8 cellular contexts compared by ENCODE assay signal in the genomic region with DNA sequence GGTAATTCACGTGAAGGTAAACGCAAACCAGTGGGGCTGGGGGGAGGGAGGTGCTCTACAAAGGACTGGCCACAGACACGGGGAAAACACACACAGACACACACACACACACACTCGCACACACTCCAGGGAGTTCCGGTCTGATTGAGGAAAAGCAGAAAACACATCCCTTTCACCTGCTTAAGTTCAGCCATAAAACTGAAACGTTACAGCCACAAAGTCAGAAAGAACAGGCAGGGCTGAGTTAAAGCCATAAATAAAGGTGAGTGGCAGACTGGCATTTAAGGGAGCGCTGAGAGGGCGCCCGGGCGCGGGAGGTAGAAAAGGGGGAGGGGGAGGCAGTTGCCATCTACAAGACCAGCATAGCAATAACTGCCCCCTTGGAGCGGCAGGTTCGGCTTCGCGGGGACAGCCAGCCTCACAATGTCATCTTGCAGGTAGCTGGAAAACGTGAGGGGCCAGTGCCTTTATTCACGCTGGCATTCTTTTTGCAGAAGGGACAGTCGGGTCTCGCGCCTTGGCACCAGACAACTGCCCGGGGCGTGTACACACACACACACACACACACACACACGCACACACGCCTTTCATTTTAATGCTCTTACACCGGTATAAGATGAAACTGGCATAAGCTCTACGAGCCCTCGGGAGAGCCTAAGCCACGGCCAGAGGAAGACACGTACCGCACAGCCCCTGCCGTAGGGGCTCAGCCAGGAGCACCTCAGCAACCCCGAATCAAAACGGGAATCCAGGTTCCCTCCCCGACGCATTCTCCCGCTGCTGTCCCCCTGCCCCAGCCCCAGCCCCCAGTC. TPM values are rescaled to one million over a fixed set of nuclear protein-coding genes. Genes with fewer than 3 reads are reported as not detected.
DNase-seq lines count a peak whose midpoint lies in the region; ATAC-seq lines count a peak whose summit lies in the region.

No MANE protein-coding gene starts in this region.

- ATAC-seq in HG03108 (IDR thresholded peaks at IDR 0.05; ENCODE audit: unreplicated experiment) (no peak), HG02981 (IDR thresholded peaks at IDR 0.05; ENCODE audit: unreplicated experiment) (no peak)

- H3K23ac ChIP-seq in mesendoderm (ENCODE audit: low read length), result no peak overlapping the region

- CTCF ChIA-PET in activated CD4-positive, alpha-beta memory T cell treated with anti-CD3 and anti-CD28 coated beads for 36 hours (lab: Charles Lee), result interaction anchor here (0.6 to 1.3 kb wide), 5 partner anchors 101 to 296 kb away, joined by 3 to 4 read pairs (median 3); no protein-coding TSS in a partner anchor

- peaks cover 43% of the 10 kb centered on the region for H3K4me1 Mint-ChIP-seq in activated CD4-positive, alpha-beta memory T cell treated with anti-CD3 and anti-CD28 coated beads for 36 hours (ENCODE audit: low read depth)

- no peaks in the 10 kb centered on the region for H3K36me3 Mint-ChIP-seq in activated CD4-positive, alpha-beta memory T cell treated with anti-CD3 and anti-CD28 coated beads for 36 hours

- H3K27me3 ChIP-seq in mesendoderm (ENCODE audit: insufficient read depth, low read length, poor library complexity), result no peaks in the 10 kb centered on the region

- no peak overlapping the region for H2AK5ac ChIP-seq in mesendoderm (ENCODE audit: low read length)

- no peak overlapping the region for H4K5ac ChIP-seq in mesendoderm (ENCODE audit: low read length)

- POLR2A ChIA-PET in activated CD4-positive, alpha-beta memory T cell treated with anti-CD3 and anti-CD28 coated beads for 36 hours (lab: Charles Lee), result interaction anchor here (1.1 to 1.2 kb wide), 3 partner anchors 13 to 589 kb away, joined by 3 to 4 read pairs (median 3); a partner anchor contains a TSS

- DNase-seq in NCI-H2107 (lab: John Stamatoyannopoulos, UW) (peak; percentile 44), mesendoderm (peak; percentile 72)
- DNase-seq in activated CD4-positive, alpha-beta memory T cell treated with anti-CD3 and anti-CD28 coated beads for 36 hours, result peak; percentile 70
- peak; percentile 43 for DNase-seq in effector CD4-positive, alpha-beta T cell
- DNase-seq in stimulated activated CD8-positive, alpha-beta memory T cell treated with anti-CD3 and anti-CD28 coated beads, Interleukin-4, amount 100 ng/mL, for 24 hours (ENCODE audit: low read depth), result peak; percentile 19

- H2BK120ac ChIP-seq in mesendoderm (ENCODE audit: low read depth, low read length), result peak overlapping the region; percentile 16

- WGBS in mesendoderm (ENCODE audit: extremely low coverage, insufficient coverage, low lambda C conversion rate), result no CpG with 5 or more reads among the region's 36 CpGs

- peaks cover 14% of the 10 kb centered on the region for H3K79me2 ChIP-seq in mesendoderm (ENCODE audit: control insufficient read depth, insufficient read depth, low read length)

- no peak overlapping the region for H2BK15ac ChIP-seq in mesendoderm (replicated peaks; ENCODE audit: low read depth)

- H3K9me3 Mint-ChIP-seq in activated CD4-positive, alpha-beta memory T cell treated with anti-CD3 and anti-CD28 coated beads for 36 hours, result no peaks in the 10 kb centered on the region

- H2BK5ac ChIP-seq in mesendoderm (ENCODE audit: low read length), result no peak overlapping the region

- peak overlapping the region; percentile 79 for H3K56ac ChIP-seq in mesendoderm (ENCODE audit: low read length)

- H3K27me3 Mint-ChIP-seq in activated CD4-positive, alpha-beta memory T cell treated with anti-CD3 and anti-CD28 coated beads for 36 hours, result no peaks in the 10 kb centered on the region

- peaks cover 8% of the 10 kb centered on the region for H3K4me1 ChIP-seq in mesendoderm (ENCODE audit: control insufficient read depth, low read depth, low read length)

- peak overlapping the region; percentile 60 for H3K9ac ChIP-seq in mesendoderm (ENCODE audit: low read length)

- peak overlapping the region; percentile 89 for H3K4me3 Mint-ChIP-seq in activated CD4-positive, alpha-beta memory T cell treated with anti-CD3 and anti-CD28 coated beads for 36 hours

- H3K18ac ChIP-seq in mesendoderm (ENCODE audit: low read length), result peak overlapping the region; percentile 68

- no peak overlapping the region for H3K27ac ChIP-seq in mesendoderm (ENCODE audit: low read depth, low read length)

- peak overlapping the region; percentile 97 for H3K4me3 ChIP-seq in GM08714 (ENCODE audit: low read length)
- H3K4me3 ChIP-seq in mesendoderm (ENCODE audit: low read length), result peak overlapping the region; percentile 70

- H3K79me1 ChIP-seq in mesendoderm (ENCODE audit: low read length), result no peaks in the 10 kb centered on the region

- H3K4ac ChIP-seq in mesendoderm (ENCODE audit: low read depth, low read length), result no peak overlapping the region

- H4K8ac ChIP-seq in mesendoderm (ENCODE audit: low read depth, low read length), result no peak overlapping the region

- intact Hi-C loops in activated CD4-positive, alpha-beta memory T cell treated with anti-CD3 and anti-CD28 coated beads for 36 hours (cut with micrococcal nuclease), result loop anchor here (1.0 to 10.0 kb wide), 4 partner anchors 32 to 555 kb away; a partner anchor contains a TSS

- H3K36me3 ChIP-seq in mesendoderm (ENCODE audit: control insufficient read depth, insufficient read depth, low read length), result no peaks in the 10 kb centered on the region

- H3K27ac Mint-ChIP-seq in activated CD4-positive, alpha-beta memory T cell treated with anti-CD3 and anti-CD28 coated beads for 36 hours, result peak overlapping the region; percentile 89

- peak overlapping the region; percentile 87 for H3K4me2 ChIP-seq in mesendoderm (ENCODE audit: low read length)

RNA-seq across cellular contexts. Expression of a gene that starts 0.9 kb away (rescaled TPM):
- 10 to 100 TPM; 22.4 to 27.1 TPM for total RNA-seq in activated CD4-positive, alpha-beta memory T cell treated with anti-CD3 and anti-CD28 coated beads for 36 hours
- polyA plus RNA-seq in mesendoderm (2013, experiment 1 of 2), result 32.3 TPM
- 33.3 TPM for polyA plus RNA-seq in mesendoderm (2013, experiment 2 of 2)

Comparison
In these comparisons a context has a peak if more than half of its experiments do, and no peak if none do; other contexts are left out.
1. DNase-seq: peak in every context shown above with its lines; median percentile 72 in mesendoderm; 70 in activated CD4-positive, alpha-beta memory T cell treated with anti-CD3 and anti-CD28 coated beads for 36 hours; 44 in NCI-H2107; 43 in effector CD4-positive, alpha-beta T cell; 19 in stimulated activated CD8-positive, alpha-beta memory T cell treated with anti-CD3 and anti-CD28 coated beads, Interleukin-4, amount 100 ng/mL, for 24 hours.